1 cellular context compared by ENCODE assay signal in genomic region chr9:93575706-93576295, GRCh38.
TF ChIP-seq lines count a peak whose summit lies in the region.

No MANE protein-coding gene starts in this region.

TF ChIP-seq in HepG2, 621 proteins besides CTCF, POLR2A, EP300 and RAD21 (continued from another document and continues in another):
- TF ChIP-seq MXD1 (CRISPR knock-in tag; IDR thresholded peaks at IDR 0.05) (no peak), DNMT1 (CRISPR knock-in tag; IDR thresholded peaks at IDR 0.05) (no peak), ZNF788 (CRISPR knock-in tag; IDR thresholded peaks at IDR 0.05; ENCODE audit: borderline replicate concordance) (no peak), KLF11 (CRISPR knock-in tag; IDR thresholded peaks at IDR 0.05) (no peak), ZBTB46 (CRISPR knock-in tag; IDR thresholded peaks at IDR 0.05; ENCODE audit: borderline replicate concordance) (no peak), KLF16 (CRISPR knock-in tag; IDR thresholded peaks at IDR 0.05) (no peak), ZSCAN25 (CRISPR knock-in tag; IDR thresholded peaks at IDR 0.05) (no peak), ZNF275 (CRISPR knock-in tag; IDR thresholded peaks at IDR 0.05; ENCODE audit: borderline replicate concordance) (no peak), ZFY (CRISPR knock-in tag; IDR thresholded peaks at IDR 0.05) (peak; percentile 33; the same call in 1 of the 2 replicates), DRAP1 (CRISPR knock-in tag; IDR thresholded peaks at IDR 0.05) (no peak), ZNF24 (IDR thresholded peaks at IDR 0.05) (no peak), KDM2A (CRISPR knock-in tag; IDR thresholded peaks at IDR 0.05; ENCODE audit: borderline replicate concordance, low read depth) (peak; percentile 55), KMT2A (CRISPR knock-in tag; IDR thresholded peaks at IDR 0.05) (no peak), MAX (IDR thresholded peaks at IDR 0.05) (no peak), PAWR (CRISPR knock-in tag; IDR thresholded peaks at IDR 0.05; ENCODE audit: borderline replicate concordance) (no peak), ZNF205 (CRISPR knock-in tag; IDR thresholded peaks at IDR 0.05) (no peak), IRX3 (CRISPR knock-in tag; IDR thresholded peaks at IDR 0.05; ENCODE audit: borderline replicate concordance, low read depth) (no peak), ZNF605 (CRISPR knock-in tag; IDR thresholded peaks at IDR 0.05) (no peak), ZBTB14 (CRISPR knock-in tag; IDR thresholded peaks at IDR 0.05) (no peak), NRL (CRISPR knock-in tag; IDR thresholded peaks at IDR 0.05; ENCODE audit: borderline replicate concordance) (no peak), PHF8 (CRISPR knock-in tag; IDR thresholded peaks at IDR 0.05) (peak; percentile 67), ZHX1 (CRISPR knock-in tag; IDR thresholded peaks at IDR 0.05; ENCODE audit: low read depth) (no peak), MYPOP (CRISPR knock-in tag; IDR thresholded peaks at IDR 0.05) (no peak), ZMYM3 (CRISPR knock-in tag; IDR thresholded peaks at IDR 0.05) (no peak), ZNF570 (CRISPR knock-in tag; IDR thresholded peaks at IDR 0.05; ENCODE audit: borderline replicate concordance) (no peak), YEATS4 (CRISPR knock-in tag; IDR thresholded peaks at IDR 0.05; ENCODE audit: borderline replicate concordance) (peak; percentile 38; the same call in 1 of the 2 replicates), ZNF343 (CRISPR knock-in tag; IDR thresholded peaks at IDR 0.05) (no peak), ZNF691 (CRISPR knock-in tag; IDR thresholded peaks at IDR 0.05; ENCODE audit: borderline replicate concordance, low read depth) (no peak), ZNF512B (CRISPR knock-in tag; IDR thresholded peaks at IDR 0.05; ENCODE audit: borderline replicate concordance) (no peak), PHF5A (CRISPR knock-in tag; IDR thresholded peaks at IDR 0.05; ENCODE audit: low read depth, unreplicated experiment) (no peak), KAT2B (IDR thresholded peaks at IDR 0.05; ENCODE audit: borderline replicate concordance, low read depth, low read length) (no peak), YEATS2 (CRISPR knock-in tag; IDR thresholded peaks at IDR 0.05; ENCODE audit: borderline replicate concordance) (no peak), HMGXB3 (CRISPR knock-in tag; IDR thresholded peaks at IDR 0.05; ENCODE audit: borderline replicate concordance) (no peak), BCLAF1 (IDR thresholded peaks at IDR 0.05) (no peak), ZNF547 (CRISPR knock-in tag; IDR thresholded peaks at IDR 0.05) (no peak), KDM5B (CRISPR knock-in tag; IDR thresholded peaks at IDR 0.05; ENCODE audit: borderline replicate concordance) (no peak), ZFP36L1 (CRISPR knock-in tag; IDR thresholded peaks at IDR 0.05) (no peak), ZNF891 (CRISPR knock-in tag; IDR thresholded peaks at IDR 0.05) (no peak), ZNF761 (CRISPR knock-in tag; conservative IDR thresholded peaks at IDR 0.05) (no peak), IKZF1 (IDR thresholded peaks at IDR 0.05) (no peak), CAMTA2 (CRISPR knock-in tag; IDR thresholded peaks at IDR 0.05; ENCODE audit: borderline replicate concordance) (no peak), ZBTB8A (CRISPR knock-in tag; IDR thresholded peaks at IDR 0.05; ENCODE audit: borderline replicate concordance, low read depth) (no peak), EED (CRISPR knock-in tag; IDR thresholded peaks at IDR 0.05) (no peak)
